30 cellular contexts compared by ENCODE assay signal in the genomic region with DNA sequence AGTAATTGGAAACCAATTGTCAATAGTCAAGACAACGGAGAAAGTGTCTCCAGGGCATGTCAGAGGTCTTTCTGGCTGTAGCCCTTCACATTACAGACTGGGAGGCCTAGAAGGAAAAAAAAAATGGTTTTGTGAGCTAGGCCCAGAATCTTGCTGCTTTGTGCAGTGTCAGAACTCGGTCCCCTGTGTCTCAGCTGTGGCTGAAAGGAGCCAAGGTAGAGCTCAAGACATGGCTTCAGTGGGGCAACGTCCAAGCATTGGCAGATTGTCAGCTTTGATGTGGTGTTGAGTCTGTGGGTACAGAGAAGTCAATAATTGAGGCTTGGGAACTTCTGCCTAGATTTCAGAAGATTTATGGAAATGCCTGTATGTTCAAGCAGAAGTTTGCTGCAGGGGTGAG.
"Had no signal": no experiment of that assay in that cellular context is flagged by ENCODE, and none has a peak within 500 bp of the region (broad histone marks: within the 10 kb centered on the region; RNA-seq: fewer than 3 reads in every experiment).

No MANE protein-coding gene starts in this region.

- H3K27ac ChIP-seq: heart left ventricle, left lung, lower lobe of right lung, parathyroid adenoma, right atrium auricular region, right lobe of liver, stomach, testis, thyroid gland, transverse colon, upper lobe of right lung had no signal

- H3K9ac ChIP-seq: parathyroid adenoma had no signal

- H3K27ac Mint-ChIP-seq: immature natural killer cell; mesothelial cell of epicardium; naive B cell; natural killer cell; stimulated activated naive B cell treated with anti-CD40 and anti-IgM and Interleukin-4, amounts not matched to agents 10 μg/mL and 1 μg/mL and 100 μg/mL, for 72 hours had no signal

- H3K27me3 Mint-ChIP-seq: naive B cell; stimulated activated naive B cell treated with anti-CD40 and anti-IgM and Interleukin-4, amounts not matched to agents 10 μg/mL and 1 μg/mL and 100 μg/mL, for 72 hours had no signal

- H3K9me3 Mint-ChIP-seq: mesothelial cell of epicardium had no signal

- ATAC-seq: heart left ventricle; left colon; left lung; natural killer cell; right lobe of liver; stimulated activated naive B cell treated with anti-CD40 and anti-IgM and Interleukin-4, amounts not matched to agents 10 μg/mL and 1 μg/mL and 100 μg/mL, for 72 hours; stimulated activated naive CD8-positive, alpha-beta T cell treated with anti-CD3 and anti-CD28 coated beads, Interleukin-15, Interleukin-2, amounts not matched to agents 100 U/mL and 50 U/mL, for 24 hours; upper lobe of right lung had no signal

- H3K36me3 Mint-ChIP-seq: immature natural killer cell; mesothelial cell of epicardium; naive B cell; stimulated activated naive B cell treated with anti-CD40 and anti-IgM and Interleukin-4, amounts not matched to agents 10 μg/mL and 1 μg/mL and 100 μg/mL, for 72 hours had no signal

- H3K9me3 ChIP-seq: heart left ventricle, left lung, lower lobe of right lung, right atrium auricular region, right lobe of liver, stomach, testis, thyroid gland, transverse colon, upper lobe of right lung had no signal

- H3K4me1 ChIP-seq: heart left ventricle, left lung, lower lobe of right lung, parathyroid adenoma, right atrium auricular region, right lobe of liver, stomach, testis, thyroid gland, transverse colon, upper lobe of right lung had no signal

- H2AFZ ChIP-seq: parathyroid adenoma had no signal

- H3K4me1 Mint-ChIP-seq: immature natural killer cell; mesothelial cell of epicardium; naive B cell; natural killer cell; stimulated activated naive B cell treated with anti-CD40 and anti-IgM and Interleukin-4, amounts not matched to agents 10 μg/mL and 1 μg/mL and 100 μg/mL, for 72 hours had no signal

- H3K36me3 ChIP-seq: heart left ventricle, left lung, lower lobe of right lung, right atrium auricular region, right lobe of liver, stomach, thyroid gland, transverse colon, upper lobe of right lung had no signal

- H3K4me2 ChIP-seq: smooth muscle cell had no signal

- H3K4me3 Mint-ChIP-seq: immature natural killer cell; mesothelial cell of epicardium; naive B cell; natural killer cell; stimulated activated naive B cell treated with anti-CD40 and anti-IgM and Interleukin-4, amounts not matched to agents 10 μg/mL and 1 μg/mL and 100 μg/mL, for 72 hours had no signal

- H3K79me2 ChIP-seq: parathyroid adenoma had no signal

- H3K4me3 ChIP-seq: heart left ventricle, left lung, lower lobe of right lung, right atrium auricular region, right lobe of liver, smooth muscle cell, stomach, testis, thyroid gland, transverse colon, upper lobe of right lung had no signal

- H3K27me3 ChIP-seq: heart left ventricle, left lung, right atrium auricular region, right lobe of liver, stomach, testis, thyroid gland, transverse colon, upper lobe of right lung had no signal

- DNase-seq: heart left ventricle; hypothalamus; immature natural killer cell; kidney; left colon; left lung; lower lobe of right lung; mammary epithelial cell; mesendoderm; naive B cell; natural killer cell; nucleus accumbens; right lobe of liver; stimulated activated CD4-positive, alpha-beta T cell treated with anti-CD3 and anti-CD28 coated beads, Interleukin-1b, Interleukin-23, amount 100 ng/mL, for 48 hours; stimulated activated CD4-positive, alpha-beta T cell treated with anti-CD3 and anti-CD28 coated beads, Interleukin-2, amount 100 ng/mL, for 48 hours; stimulated activated CD4-positive, alpha-beta T cell treated with anti-CD3 and anti-CD28 coated beads, Interleukin-4, amount 100 ng/mL, for 4 hours; stimulated activated CD8-positive, alpha-beta memory T cell treated with anti-CD3 and anti-CD28 coated beads, Interleukin-4, amount 100 ng/mL, for 48 hours; stimulated activated naive B cell treated with anti-CD40 and anti-IgM and Interleukin-4, amounts not matched to agents 10 μg/mL and 1 μg/mL and 100 μg/mL, for 72 hours; stimulated activated naive CD8-positive, alpha-beta T cell treated with anti-CD3 and anti-CD28 coated beads, Interleukin-15, Interleukin-2, amounts not matched to agents 100 U/mL and 50 U/mL, for 24 hours; stomach; testis; thyroid gland; transverse colon; upper lobe of right lung had no signal

- FAIRE-seq: islet of Langerhans, kidney, urothelium cell line had no signal
